ENCODE assay signal across 8 cellular contexts in the genomic region with DNA sequence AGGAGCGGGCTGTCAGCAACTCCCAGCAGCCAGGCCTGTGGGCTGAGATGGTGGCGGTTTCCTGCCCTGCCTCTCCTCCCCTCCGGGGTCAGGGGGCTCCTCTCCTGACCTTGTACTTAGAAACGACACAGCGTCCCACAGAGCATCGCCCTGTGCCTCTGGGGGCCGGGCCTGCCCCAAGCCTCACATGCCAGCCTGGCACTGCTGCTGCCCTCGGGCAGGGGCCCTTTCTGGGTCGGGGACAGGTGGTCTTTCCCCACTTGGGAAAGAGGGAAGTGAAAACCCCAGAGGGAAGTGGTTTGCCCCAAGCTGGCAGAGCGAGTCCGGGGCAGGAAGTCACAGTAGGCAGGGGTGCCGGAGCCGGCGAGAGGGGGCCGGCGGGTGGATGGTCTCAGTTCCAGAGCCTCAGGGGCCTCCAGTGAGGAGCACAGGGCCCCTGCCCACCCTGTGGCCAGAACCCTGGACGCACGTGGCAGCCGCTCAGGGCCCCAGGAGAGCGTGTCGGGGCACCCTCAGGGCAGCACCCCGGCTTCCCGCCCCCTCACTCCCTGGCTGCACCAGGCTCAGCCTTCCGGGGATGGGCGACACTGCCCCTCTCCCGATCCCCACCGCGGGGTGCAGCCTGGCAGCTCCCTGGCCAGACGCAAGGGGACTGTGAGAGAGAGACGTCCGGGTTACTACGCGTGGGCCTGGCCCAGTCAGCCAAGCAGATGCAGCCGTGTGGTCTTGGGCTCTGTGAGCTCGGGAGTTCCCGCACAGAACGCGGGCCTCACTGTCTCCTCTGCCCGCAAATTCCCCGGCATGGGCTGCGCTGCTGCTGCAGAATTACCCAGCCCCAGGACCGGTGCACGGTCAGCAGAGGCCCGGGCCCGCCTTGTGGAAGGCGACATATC.
DNase-seq lines count a peak whose midpoint lies in the region; ATAC-seq and TF ChIP-seq lines count a peak whose summit lies in the region.
"Not testable (repeated sequence)": the region's sequence is repeated elsewhere in the genome, so short reads cannot be mapped to it uniquely, and the experiment has no call there.

No MANE protein-coding gene starts in this region.

- TF ChIP-seq CTCF in CD4-positive, alpha-beta T cell (IDR thresholded peaks at IDR 0.05); activated B cell treated with CpG ODN at 0.5 μM for 24 hours (IDR thresholded peaks at IDR 0.05); heart left ventricle (IDR thresholded peaks at IDR 0.05): not testable (repeated sequence)

- DNase-seq in CD4-positive, alpha-beta T cell; activated B cell treated with CpG ODN at 0.5 μM for 24 hours; activated naive CD4-positive, alpha-beta T cell treated with anti-CD3 and anti-CD28 coated beads, Interleukin-2, amount 50 U/mL, for 72 hours (ENCODE audit: low spot score in 2 of 2); heart left ventricle; naive thymus-derived CD4-positive, alpha-beta T cell; stimulated activated naive CD8-positive, alpha-beta T cell treated with anti-CD3 and anti-CD28 coated beads, Interleukin-15, amount 100 ng/mL, for 72 hours: not testable (repeated sequence)

- not testable (repeated sequence) for TF ChIP-seq POLR2A in heart left ventricle (IDR thresholded peaks at IDR 0.05)

- H3K36me3 ChIP-seq in heart left ventricle; naive thymus-derived CD4-positive, alpha-beta T cell (ENCODE audit: control insufficient read depth in 2 of 3, insufficient read depth in 3 of 3, low read length in 3 of 3): not testable (repeated sequence)

- no CpG with 5 or more reads among the region's 46 CpGs for WGBS in heart left ventricle, 4 donors

- H3K27me3 ChIP-seq in CD4-positive, alpha-beta T cell (ENCODE audit: control insufficient read depth, insufficient read depth, low read length); heart left ventricle; naive thymus-derived CD4-positive, alpha-beta T cell (ENCODE audit: control insufficient read depth in 2 of 2, insufficient read depth in 2 of 2, low read length in 2 of 2): not testable (repeated sequence)

- H3K27me3 Mint-ChIP-seq in CD4-positive, alpha-beta T cell; activated B cell treated with CpG ODN at 0.5 μM for 24 hours; naive thymus-derived CD4-positive, alpha-beta T cell; stimulated activated naive CD8-positive, alpha-beta T cell treated with anti-CD3 and anti-CD28 coated beads, Interleukin-15, amount 100 ng/mL, for 72 hours: not testable (repeated sequence)

- H3K9me3 ChIP-seq in CD4-positive, alpha-beta T cell (ENCODE audit: control insufficient read depth, low read length); heart left ventricle; naive thymus-derived CD4-positive, alpha-beta T cell (ENCODE audit: control insufficient read depth in 2 of 3, low read length in 3 of 3): not testable (repeated sequence)

- not testable (repeated sequence) for H3K4me1 Mint-ChIP-seq in CD4-positive, alpha-beta T cell (ENCODE audit: low read depth); activated B cell treated with CpG ODN at 0.5 μM for 24 hours; naive thymus-derived CD4-positive, alpha-beta T cell; stimulated activated naive CD8-positive, alpha-beta T cell treated with anti-CD3 and anti-CD28 coated beads, Interleukin-15, amount 100 ng/mL, for 72 hours

- not testable (repeated sequence) for H3K9me3 Mint-ChIP-seq in CD4-positive, alpha-beta T cell; activated B cell treated with CpG ODN at 0.5 μM for 24 hours; activated naive CD4-positive, alpha-beta T cell treated with anti-CD3 and anti-CD28 coated beads, Interleukin-2, amount 50 U/mL, for 72 hours; naive thymus-derived CD4-positive, alpha-beta T cell; stimulated activated naive CD8-positive, alpha-beta T cell treated with anti-CD3 and anti-CD28 coated beads, Interleukin-15, amount 100 ng/mL, for 72 hours

- POLR2A ChIA-PET in CD4-positive, alpha-beta T cell (lab: Charles Lee); activated B cell treated with CpG ODN at 0.5 μM for 24 hours (lab: Charles Lee); naive thymus-derived CD4-positive, alpha-beta T cell (lab: Charles Lee): not testable (repeated sequence)

- H3K27ac ChIP-seq in CD4-positive, alpha-beta T cell (ENCODE audit: low read depth, low read length); heart left ventricle; naive thymus-derived CD4-positive, alpha-beta T cell (ENCODE audit: low read depth, low read length): not testable (repeated sequence)

- H3K4me1 ChIP-seq in heart left ventricle; naive thymus-derived CD4-positive, alpha-beta T cell (ENCODE audit: control insufficient read depth in 2 of 2, insufficient read depth in 2 of 2, low read length in 2 of 2): not testable (repeated sequence)

- ATAC-seq in CD4-positive, alpha-beta T cell (ENCODE audit: poor library complexity), result peak; percentile 67
- peak; percentile 54 for ATAC-seq in GM21381 (IDR thresholded peaks at IDR 0.05; ENCODE audit: unreplicated experiment)
- ATAC-seq in HG02759 (IDR thresholded peaks at IDR 0.05; ENCODE audit: unreplicated experiment), result peak; percentile 68
- peak; percentile 71 for ATAC-seq in activated B cell treated with CpG ODN at 0.5 μM for 24 hours (ENCODE audit: low read depth)
- ATAC-seq in activated naive CD4-positive, alpha-beta T cell treated with anti-CD3 and anti-CD28 coated beads, Interleukin-2, amount 50 U/mL, for 72 hours, result peak; percentile 46 to 61
- ATAC-seq in heart left ventricle, result peak in 3 of 4 donors; percentile 33 to 68 (median 36)
- ATAC-seq in naive thymus-derived CD4-positive, alpha-beta T cell, result peak; percentile 61
- peak; percentile 73 for ATAC-seq in stimulated activated naive CD8-positive, alpha-beta T cell treated with anti-CD3 and anti-CD28 coated beads, Interleukin-15, amount 100 ng/mL, for 72 hours

- not testable (repeated sequence) for H3K4me3 ChIP-seq in heart left ventricle; naive thymus-derived CD4-positive, alpha-beta T cell (ENCODE audit: low read length)

- intact Hi-C loops in CD4-positive, alpha-beta T cell (cut with DNase I, micrococcal nuclease); activated B cell treated with CpG ODN at 0.5 μM for 24 hours (cut with micrococcal nuclease); heart left ventricle (cut with DNase I); naive thymus-derived CD4-positive, alpha-beta T cell (cut with micrococcal nuclease): not testable (repeated sequence)

- H3K36me3 Mint-ChIP-seq in CD4-positive, alpha-beta T cell (ENCODE audit: low read depth); activated B cell treated with CpG ODN at 0.5 μM for 24 hours (ENCODE audit: low read depth); activated naive CD4-positive, alpha-beta T cell treated with anti-CD3 and anti-CD28 coated beads, Interleukin-2, amount 50 U/mL, for 72 hours; naive thymus-derived CD4-positive, alpha-beta T cell: not testable (repeated sequence)

- CTCF ChIA-PET in CD4-positive, alpha-beta T cell (lab: Charles Lee); activated B cell treated with CpG ODN at 0.5 μM for 24 hours (lab: Charles Lee); naive thymus-derived CD4-positive, alpha-beta T cell (lab: Charles Lee): not testable (repeated sequence)

- not testable (repeated sequence) for H3K27ac Mint-ChIP-seq in CD4-positive, alpha-beta T cell; activated B cell treated with CpG ODN at 0.5 μM for 24 hours; activated naive CD4-positive, alpha-beta T cell treated with anti-CD3 and anti-CD28 coated beads, Interleukin-2, amount 50 U/mL, for 72 hours; naive thymus-derived CD4-positive, alpha-beta T cell; stimulated activated naive CD8-positive, alpha-beta T cell treated with anti-CD3 and anti-CD28 coated beads, Interleukin-15, amount 100 ng/mL, for 72 hours

- H3K4me3 Mint-ChIP-seq in CD4-positive, alpha-beta T cell; activated B cell treated with CpG ODN at 0.5 μM for 24 hours; naive thymus-derived CD4-positive, alpha-beta T cell; stimulated activated naive CD8-positive, alpha-beta T cell treated with anti-CD3 and anti-CD28 coated beads, Interleukin-15, amount 100 ng/mL, for 72 hours: not testable (repeated sequence)
